In genomic region chr10:96400465-96400864, GRCh38 we compare ENCODE assay signal across 17 cellular contexts. TPM values are rescaled to one million over a fixed set of nuclear protein-coding genes. Genes with fewer than 3 reads are reported as not detected.
DNase-seq lines count a peak whose midpoint lies in the region; ATAC-seq and TF ChIP-seq lines count a peak whose summit lies in the region.
"Had no signal": no experiment of that assay in that cellular context is flagged by ENCODE, and none has a peak within 500 bp of the region (broad histone marks: within the 10 kb centered on the region; RNA-seq: fewer than 3 reads in every experiment).

No MANE protein-coding gene starts in this region.

- H3K27ac ChIP-seq in cingulate gyrus (ENCODE audit: low read depth, low read length) (peak overlapping the region; percentile 79), layer of hippocampus (ENCODE audit: low read depth, low read length) (peak overlapping the region; percentile 68)

- H3K36me3 ChIP-seq in BE2C, result no peaks in the 10 kb centered on the region

- no peaks in the 10 kb centered on the region for H3K4me1 ChIP-seq in BE2C

- TF ChIP-seq CTCF in BE2C (IDR thresholded peaks at IDR 0.05; ENCODE audit: low read depth, low read length), result no peak

- ATAC-seq in GM19455 (IDR thresholded peaks at IDR 0.05; ENCODE audit: unreplicated experiment), result no peak

- H3K27me3 ChIP-seq in layer of hippocampus (ENCODE audit: control insufficient read depth, insufficient read depth, low read length) (peaks cover 4% of the 10 kb centered on the region), BE2C (peaks cover 16% of the 10 kb centered on the region)

- no peak overlapping the region for H3K4me3 ChIP-seq in BE2C (ENCODE audit: low read depth, low read length)

- H3K9me3 ChIP-seq in BE2C, result no peaks in the 10 kb centered on the region

- peak; percentile 76 for DNase-seq in Ammon's horn (ENCODE audit: low spot score)
- peak in 6 of 10 donors; percentile 32 to 92 (median 66) for DNase-seq in posterior cingulate gyrus
- no peak for DNase-seq in H4 (ENCODE audit: low spot score)
- no peak for DNase-seq in activated gamma-delta T cell (lab: John Stamatoyannopoulos, UW)
- DNase-seq in BE2C, result no peak
- DNase-seq: AML-193; CD4-positive, alpha-beta memory T cell; DND-41; GDM1; Karpas-422; MM.1S; NCI-H1105; NCI-H187; NK-92 treated with Interleukin-12 subunit alpha and Interleukin-12 subunit beta, amount 100 ng/mL, for 24 hours had no signal

- intact Hi-C loops in posterior cingulate gyrus (cut with DNase I), result no loop called here

RNA-seq across cellular contexts. Expression of gene OPALIN, which starts 41.7 kb away (rescaled TPM):
- not detected in 2 replicates for total RNA-seq in H4 (2014; rRNA removed; shearing (Covaris generic))
- not detected for polyA plus RNA-seq in BE2C (2012; ENCODE audit: insufficient read depth, insufficient read length, low read depth)
- total RNA-seq: CD4-positive, alpha-beta memory T cell had no signal
- polyA plus RNA-seq: CD4-positive, alpha-beta memory T cell had no signal

Comparison
In these comparisons a context has a peak if more than half of its experiments do, and no peak if none do; other contexts are left out.
1. DNase-seq: peak in Ammon's horn (single experiment) and posterior cingulate gyrus (6 of 10); none in H4 (single experiment), activated gamma-delta T cell (single experiment) and BE2C (single experiment).